ENCODE assay signal across 26 cellular contexts in the genomic region with DNA sequence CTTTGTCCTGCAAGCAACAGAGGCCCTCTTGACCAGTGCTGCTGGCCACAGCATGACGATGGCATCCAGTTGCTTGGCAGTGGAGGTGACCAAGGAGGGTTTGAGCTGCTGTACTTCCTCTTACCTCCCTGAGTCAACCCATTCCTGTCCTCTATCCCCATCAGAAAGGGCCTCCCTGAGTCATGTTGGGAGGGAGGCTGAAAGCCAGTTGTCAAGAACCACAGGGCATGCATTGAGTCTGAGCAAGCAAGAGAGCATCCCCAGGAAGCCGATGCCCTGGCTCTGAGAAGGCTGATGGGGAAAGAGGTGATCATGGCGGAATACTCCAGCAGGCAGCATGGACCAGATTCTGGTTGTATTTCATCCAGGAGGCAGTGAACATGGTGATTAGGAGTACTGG.
A peak's percentile ranks its signal among the peaks of the same experiment; 100 is the strongest.
DNase-seq lines count a peak whose midpoint lies in the region; ATAC-seq, FAIRE-seq and TF ChIP-seq lines count a peak whose summit lies in the region.
"Had no signal": no experiment of that assay in that cellular context is flagged by ENCODE, and none has a peak within 500 bp of the region (broad histone marks: within the 10 kb centered on the region; RNA-seq: fewer than 3 reads in every experiment).

No MANE protein-coding gene starts in this region.

- peaks cover 7% of the 10 kb centered on the region for H3K36me3 ChIP-seq in astrocyte (ENCODE audit: insufficient read depth, low read length)
- H3K36me3 ChIP-seq: lower lobe of right lung, MG63, prostate gland, uterus had no signal

- no peak overlapping the region for H3K9ac ChIP-seq in astrocyte (ENCODE audit: low read length)

- peaks cover 36% of the 10 kb centered on the region for H3K27me3 Mint-ChIP-seq in astrocyte (ENCODE audit: low read depth, unreplicated experiment)
- H3K27me3 Mint-ChIP-seq in mesothelial cell of epicardium (ENCODE audit: low read depth), result no peaks in the 10 kb centered on the region

- H4K20me1 ChIP-seq in astrocyte (ENCODE audit: insufficient read depth, low read length), result no peaks in the 10 kb centered on the region

- no peak overlapping the region for H3K27ac Mint-ChIP-seq in astrocyte (ENCODE audit: unreplicated experiment)
- no peak overlapping the region for H3K27ac Mint-ChIP-seq in mesothelial cell of epicardium
- H3K27ac Mint-ChIP-seq: CD8-positive, alpha-beta T cell; IgD-negative memory B cell; stimulated activated naive B cell treated with anti-CD40 and anti-IgM and Interleukin-4, amounts not matched to agents 10 μg/mL and 1 μg/mL and 100 μg/mL, for 72 hours; T-cell had no signal

- H3K4me1 Mint-ChIP-seq in astrocyte (ENCODE audit: low read depth, unreplicated experiment) (no peaks in the 10 kb centered on the region), mesothelial cell of epicardium (no peaks in the 10 kb centered on the region)
- H3K4me1 Mint-ChIP-seq: IgD-negative memory B cell; stimulated activated naive B cell treated with anti-CD40 and anti-IgM and Interleukin-4, amounts not matched to agents 10 μg/mL and 1 μg/mL and 100 μg/mL, for 72 hours; T-cell had no signal

- TF ChIP-seq CTCF in astrocyte (IDR thresholded peaks at IDR 0.05; ENCODE audit: insufficient read depth, low read depth, low read length) (no peak), GM10248 (IDR thresholded peaks at IDR 0.05; ENCODE audit: control extremely low read depth, extremely low read depth, low read depth, missing control alignments) (no peak), mesothelial cell of epicardium (IDR thresholded peaks at IDR 0.05; ENCODE audit: unreplicated experiment) (no peak)

- no peaks in the 10 kb centered on the region for H3K27me3 ChIP-seq in astrocyte (ENCODE audit: insufficient read depth, low read length)
- H3K27me3 ChIP-seq: MG63, uterus had no signal

- H3K36me3 Mint-ChIP-seq in astrocyte (ENCODE audit: low read depth, unreplicated experiment), result peaks cover 7% of the 10 kb centered on the region
- peaks cover 25% of the 10 kb centered on the region for H3K36me3 Mint-ChIP-seq in mesothelial cell of epicardium
- H3K36me3 Mint-ChIP-seq: CD8-positive, alpha-beta T cell; IgD-negative memory B cell; T-cell had no signal

- H3K4me3 ChIP-seq in astrocyte (ENCODE audit: insufficient read depth, low read depth, low read length), result no peak overlapping the region
- H3K4me3 ChIP-seq: lower lobe of right lung, MG63, prostate gland, skin epidermis, uterus had no signal

- H2AFZ ChIP-seq in astrocyte (ENCODE audit: low read depth, low read length), result no peak overlapping the region

- H3K79me2 ChIP-seq in astrocyte (ENCODE audit: insufficient read depth, low read length), result no peaks in the 10 kb centered on the region

- H3K4me3 Mint-ChIP-seq in astrocyte (ENCODE audit: unreplicated experiment) (no peak overlapping the region), mesothelial cell of epicardium (no peak overlapping the region)
- H3K4me3 Mint-ChIP-seq: CD8-positive, alpha-beta T cell; IgD-negative memory B cell; stimulated activated naive B cell treated with anti-CD40 and anti-IgM and Interleukin-4, amounts not matched to agents 10 μg/mL and 1 μg/mL and 100 μg/mL, for 72 hours; T-cell had no signal

- POLR2A ChIA-PET in GM10248 (lab: Yijun Ruan, JAX), result no interaction called here

- H3K27ac ChIP-seq in astrocyte (ENCODE audit: low read depth, low read length), result no peak overlapping the region
- H3K27ac ChIP-seq: lower lobe of right lung, prostate gland, skin epidermis, uterus had no signal

- H3K4me1 ChIP-seq in astrocyte (ENCODE audit: insufficient read depth, low read length), result no peaks in the 10 kb centered on the region
- H3K4me1 ChIP-seq: lower lobe of right lung, prostate gland, uterus had no signal

- ATAC-seq in HG03108 (IDR thresholded peaks at IDR 0.05; ENCODE audit: unreplicated experiment), result no peak
- ATAC-seq: CD8-positive, alpha-beta T cell; lower lobe of right lung; Right ventricle myocardium inferior; stimulated activated naive B cell treated with anti-CD40 and anti-IgM and Interleukin-4, amounts not matched to agents 10 μg/mL and 1 μg/mL and 100 μg/mL, for 72 hours; T-cell had no signal

- H3K9me3 Mint-ChIP-seq in astrocyte (ENCODE audit: unreplicated experiment) (peaks cover 2% of the 10 kb centered on the region), mesothelial cell of epicardium (no peaks in the 10 kb centered on the region)
- H3K9me3 Mint-ChIP-seq: CD8-positive, alpha-beta T cell; IgD-negative memory B cell; stimulated activated naive B cell treated with anti-CD40 and anti-IgM and Interleukin-4, amounts not matched to agents 10 μg/mL and 1 μg/mL and 100 μg/mL, for 72 hours; T-cell had no signal

- CTCF ChIA-PET in GM10248 (lab: Yijun Ruan, JAX), result no interaction called here

- H3K9me3 ChIP-seq in astrocyte (ENCODE audit: insufficient read depth, low read depth, low read length), result no peaks in the 10 kb centered on the region
- H3K9me3 ChIP-seq: lower lobe of right lung, MG63, prostate gland, uterus had no signal

- DNase-seq in EH (ENCODE audit: low read depth) (peak; percentile 42), HS-5 (ENCODE audit: low read depth) (peak; percentile 64), astrocyte (ENCODE audit: low read depth) (peak; percentile 41), myocyte (ENCODE audit: low read depth) (peak; percentile 49), NCI-H748 treated with DMSO at 0.1 percent for 48 hours (lab: John Stamatoyannopoulos, UW) (no peak), GM10248 (ENCODE audit: extremely low spot score) (no peak), mesothelial cell of epicardium (ENCODE audit: low spot score in 2 of 2, unreplicated experiment in 2 of 2) (no peak)
- DNase-seq: activated naive CD4-positive, alpha-beta T cell treated with Interleukin-2 at 50 U/mL for 16 hours; activated T-cell treated with anti-CD3 and anti-CD28 coated beads, Interleukin-2, amount 50 U/mL, for 48 hours; amygdala; CD8-positive, alpha-beta T cell; lower lobe of right lung; MG63; NCI-H1436 treated with DMSO at 0.1 percent for 48 hours; NCI-H524; stimulated activated naive B cell treated with anti-CD40 and anti-IgM and Interleukin-4, amounts not matched to agents 10 μg/mL and 1 μg/mL and 100 μg/mL, for 72 hours; T-cell; uterus had no signal

- no peak overlapping the region for H3K4me2 ChIP-seq in astrocyte (ENCODE audit: low read length)

- no peak for FAIRE-seq in astrocyte (lab: Jason Lieb, UNC)
- FAIRE-seq: GM19239, keratinocyte, TTC549 had no signal

Comparison
In these comparisons a context has a peak if more than half of its experiments do, and no peak if none do; other contexts are left out.
1. DNase-seq: peak in EH (single experiment), HS-5 (single experiment), astrocyte (single experiment) and myocyte (single experiment); none in NCI-H748 treated with DMSO at 0.1 percent for 48 hours (single experiment), GM10248 (single experiment) and mesothelial cell of epicardium (0 of 2).